19 cellular contexts compared by ENCODE assay signal in the genomic region with DNA sequence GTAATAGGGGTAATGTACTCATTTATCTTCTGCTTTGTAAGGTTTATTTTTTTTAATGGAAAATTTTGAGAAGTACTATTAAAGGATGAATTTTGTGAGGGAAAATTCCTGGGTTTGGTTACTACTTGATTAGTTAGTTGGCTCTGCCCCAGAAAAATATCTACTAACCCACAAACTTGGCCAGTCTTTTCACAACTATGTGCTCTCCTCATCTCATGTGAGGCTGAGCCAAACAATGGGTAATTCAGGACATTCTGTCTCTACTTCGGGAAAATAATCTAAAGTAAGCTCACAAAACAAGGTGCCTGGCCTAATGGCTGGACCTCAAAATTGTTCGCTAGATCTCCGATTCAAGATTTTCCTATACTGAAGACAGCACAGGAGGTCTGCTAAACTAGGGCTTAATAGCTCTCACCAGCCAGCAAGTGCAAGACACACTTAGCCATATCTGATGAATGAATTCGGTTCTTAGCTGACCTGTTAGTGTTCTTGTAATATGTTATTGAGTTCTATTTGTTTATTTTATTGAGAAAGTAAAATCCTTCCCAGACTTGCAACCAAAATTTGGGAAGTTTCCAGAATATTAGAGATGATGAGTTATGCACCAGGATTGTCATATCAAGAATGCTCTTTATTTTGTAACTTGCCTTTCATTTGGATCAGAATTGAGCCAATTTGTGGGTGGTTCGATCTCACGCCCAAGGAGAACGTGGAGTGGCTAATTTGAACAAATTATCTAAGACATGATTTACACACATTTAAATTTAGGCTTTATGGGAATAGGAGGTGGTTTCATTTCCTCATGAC. TPM values are rescaled to one million over a fixed set of nuclear protein-coding genes. Genes with fewer than 3 reads are reported as not detected.
DNase-seq lines count a peak whose midpoint lies in the region; ATAC-seq, FAIRE-seq and TF ChIP-seq lines count a peak whose summit lies in the region.
"Had no signal": no experiment of that assay in that cellular context is flagged by ENCODE, and none has a peak within 500 bp of the region (broad histone marks: within the 10 kb centered on the region; RNA-seq: fewer than 3 reads in every experiment).

No MANE protein-coding gene starts in this region.

- H2BK15ac ChIP-seq in mesenchymal stem cell (ENCODE audit: low read depth, poor library complexity, severe bottlenecking), result no peak overlapping the region

- peak; percentile 49 for FAIRE-seq in A549 (lab: Jason Lieb, UNC)

- no peaks in the 10 kb centered on the region for H3K9me3 Mint-ChIP-seq in HFFc6
- H3K9me3 Mint-ChIP-seq: activated T-helper 17 cell treated with anti-CD3 and anti-CD28 coated beads, Interleukin-2, amount 50 U/mL, for 72 hours; stimulated activated naive CD8-positive, alpha-beta T cell treated with anti-CD3 and anti-CD28 coated beads, Interleukin-15, Interleukin-2, amounts not matched to agents 100 ng/mL and 50 ng/mL, for 24 hours had no signal

- no peak overlapping the region for H2BK120ac ChIP-seq in mesenchymal stem cell (ENCODE audit: low read depth, low read length)

- H3K27me3 Mint-ChIP-seq in HFFc6 (ENCODE audit: insufficient read depth), result peaks cover 4% of the 10 kb centered on the region
- H3K27me3 Mint-ChIP-seq: stimulated activated naive CD8-positive, alpha-beta T cell treated with anti-CD3 and anti-CD28 coated beads, Interleukin-15, Interleukin-2, amounts not matched to agents 100 ng/mL and 50 ng/mL, for 24 hours had no signal

- H2AK5ac ChIP-seq in mesenchymal stem cell (ENCODE audit: low read length, severe bottlenecking), result no peak overlapping the region

- no peaks in the 10 kb centered on the region for H3K36me3 Mint-ChIP-seq in HFFc6 (ENCODE audit: low read depth)
- H3K36me3 Mint-ChIP-seq: naive thymus-derived CD4-positive, alpha-beta T cell had no signal

- H3K4me2 ChIP-seq in A549 (no peak overlapping the region), mesenchymal stem cell (ENCODE audit: low read length, poor library complexity, severe bottlenecking) (no peak overlapping the region)

- no peak overlapping the region for H3K14ac ChIP-seq in mesenchymal stem cell (ENCODE audit: low read length in 2 of 2)

- no peak overlapping the region for H3K4me3 Mint-ChIP-seq in HFFc6
- H3K4me3 Mint-ChIP-seq: activated T-helper 17 cell treated with anti-CD3 and anti-CD28 coated beads, Interleukin-2, amount 50 U/mL, for 72 hours; naive thymus-derived CD4-positive, alpha-beta T cell; stimulated activated naive CD8-positive, alpha-beta T cell treated with anti-CD3 and anti-CD28 coated beads, Interleukin-15, Interleukin-2, amounts not matched to agents 100 ng/mL and 50 ng/mL, for 24 hours had no signal

- peaks cover 7% of the 10 kb centered on the region for H3K79me1 ChIP-seq in mesenchymal stem cell (replicated peaks; ENCODE audit: low read length, poor library complexity, severe bottlenecking)

- POLR2A ChIA-PET in A549 (lab: Yijun Ruan, JAX), result no interaction called here

- H3K9ac ChIP-seq in mesenchymal stem cell (ENCODE audit: low read length), result peak overlapping the region; percentile 16

- ATAC-seq in A549 (no peak), HG02885 (IDR thresholded peaks at IDR 0.05; ENCODE audit: poor library complexity, unreplicated experiment) (no peak)
- ATAC-seq: activated T-helper 17 cell treated with anti-CD3 and anti-CD28 coated beads, Interleukin-2, amount 50 U/mL, for 72 hours; naive thymus-derived CD4-positive, alpha-beta T cell had no signal

- H3K27ac ChIP-seq in A549 (no peak overlapping the region), mesenchymal stem cell (ENCODE audit: low read length, poor library complexity, severe bottlenecking) (no peak overlapping the region), suprapubic skin (no peak overlapping the region)
- H3K27ac ChIP-seq: adrenal gland, colonic mucosa, uterus had no signal

- H3K4me3 ChIP-seq in A549 (no peak overlapping the region), cardiac fibroblast (replicated peaks in 1 of 2; ENCODE audit: low read depth in 2 of 2, low read length in 2 of 2) (no peak overlapping the region), mesenchymal stem cell (ENCODE audit: insufficient read depth in 1 of 2, low read depth in 1 of 2, low read length in 2 of 2) (no peak overlapping the region), suprapubic skin (no peak overlapping the region), HAP-1 (no peak overlapping the region)
- H3K4me3 ChIP-seq: adrenal gland, colonic mucosa, lung, uterus had no signal

- H3K4me1 ChIP-seq in A549 (peaks cover 11% of the 10 kb centered on the region; the same call in 2 of the 3 replicates), mesenchymal stem cell (ENCODE audit: control insufficient read depth, insufficient read depth, low read depth, low read length) (peaks cover 2% of the 10 kb centered on the region), suprapubic skin (peaks cover 13% of the 10 kb centered on the region), HAP-1 (no peaks in the 10 kb centered on the region)
- H3K4me1 ChIP-seq: adrenal gland, colonic mucosa, uterus had no signal

- in situ Hi-C loops in HAP-1 (cut with MboI; ENCODE audit: low sequenced_read_pairs), result no loop called here

- H2BK12ac ChIP-seq in mesenchymal stem cell (ENCODE audit: low read length in 2 of 2), result no peak overlapping the region

- H2AFZ ChIP-seq in mesenchymal stem cell (ENCODE audit: low read depth, low read length), result no peak overlapping the region

- TF ChIP-seq POLR2A in A549 (IDR thresholded peaks at IDR 0.05; ENCODE audit: low read length) (no peak), suprapubic skin (IDR thresholded peaks at IDR 0.05) (no peak)

- TF ChIP-seq EP300 in A549 (IDR thresholded peaks at IDR 0.05) (no peak), suprapubic skin (IDR thresholded peaks at IDR 0.05) (no peak)

- TF ChIP-seq CTCF in A549 (IDR thresholded peaks at IDR 0.05) (no peak), HFFc6 (IDR thresholded peaks at IDR 0.05) (no peak), cardiac fibroblast (IDR thresholded peaks at IDR 0.05; ENCODE audit: low read depth, low read length) (no peak), suprapubic skin (IDR thresholded peaks at IDR 0.05) (no peak)

- 70% methylated on average over 7 of the region's 7 CpGs for WGBS in A549 (ENCODE audit: missing lambda C conversion rate)
- 89% methylated on average over 6 of the region's 7 CpGs for WGBS in mesenchymal stem cell
- WGBS in suprapubic skin, result 46% methylated on average over 7 of the region's 7 CpGs

- no peak overlapping the region for H3K27ac Mint-ChIP-seq in HFFc6
- H3K27ac Mint-ChIP-seq: activated T-helper 17 cell treated with anti-CD3 and anti-CD28 coated beads, Interleukin-2, amount 50 U/mL, for 72 hours; naive thymus-derived CD4-positive, alpha-beta T cell; stimulated activated naive CD8-positive, alpha-beta T cell treated with anti-CD3 and anti-CD28 coated beads, Interleukin-15, Interleukin-2, amounts not matched to agents 100 ng/mL and 50 ng/mL, for 24 hours had no signal

- no peaks in the 10 kb centered on the region for H3K4me1 Mint-ChIP-seq in HFFc6 (ENCODE audit: low read depth)
- H3K4me1 Mint-ChIP-seq: activated T-helper 17 cell treated with anti-CD3 and anti-CD28 coated beads, Interleukin-2, amount 50 U/mL, for 72 hours; naive thymus-derived CD4-positive, alpha-beta T cell had no signal

- H3K27me3 ChIP-seq in mesenchymal stem cell (ENCODE audit: control insufficient read depth in 1 of 2, insufficient read depth in 1 of 2, low read length in 2 of 2) (no peaks in the 10 kb centered on the region), suprapubic skin (no peaks in the 10 kb centered on the region), HAP-1 (ENCODE audit: low read depth) (no peaks in the 10 kb centered on the region)
- H3K27me3 ChIP-seq: adrenal gland, colonic mucosa, uterus had no signal

- H3K18ac ChIP-seq in mesenchymal stem cell (ENCODE audit: low read depth in 1 of 2, low read length in 2 of 2), result no peak overlapping the region

- H4K8ac ChIP-seq in mesenchymal stem cell (ENCODE audit: low read length), result peak overlapping the region; percentile 15

- no peaks in the 10 kb centered on the region for H3K9me3 ChIP-seq in A549
- no peaks in the 10 kb centered on the region for H3K9me3 ChIP-seq in mesenchymal stem cell (ENCODE audit: control insufficient read depth, low read length)
- H3K9me3 ChIP-seq in suprapubic skin, result no peaks in the 10 kb centered on the region
- no peaks in the 10 kb centered on the region for H3K9me3 ChIP-seq in HAP-1
- H3K9me3 ChIP-seq: adrenal gland, colonic mucosa, uterus had no signal

- TF ChIP-seq RAD21 in A549 (conservative IDR thresholded peaks at IDR 0.05 in 1 of 2, IDR thresholded peaks at IDR 0.05 in 1 of 2), result no peak

- CTCF ChIA-PET in A549 (lab: Yijun Ruan, JAX), result no interaction called here

- no peak overlapping the region for H4K91ac ChIP-seq in mesenchymal stem cell (ENCODE audit: low read length)

- H3K36me3 ChIP-seq in mesenchymal stem cell (ENCODE audit: control insufficient read depth in 1 of 2, insufficient read depth in 2 of 2, low read depth in 1 of 2, low read length in 2 of 2), result peaks cover 0 to 3% of the 10 kb centered on the region in 2 experiments
- H3K36me3 ChIP-seq in suprapubic skin, result no peaks in the 10 kb centered on the region
- H3K36me3 ChIP-seq in HAP-1 (replicated peaks), result no peaks in the 10 kb centered on the region
- H3K36me3 ChIP-seq: adrenal gland, colonic mucosa, uterus had no signal

- no peak for DNase-seq in A549 (ENCODE audit: low read depth in 1 of 2, low spot score in 1 of 2)
- peak; percentile 8 for DNase-seq in HFFc6
- peak; percentile 46 to 73 for DNase-seq in cardiac fibroblast (ENCODE audit: low read depth in 2 of 2)
- DNase-seq in mesenchymal stem cell, result no peak
- no peak for DNase-seq in activated gamma-delta T cell (lab: John Stamatoyannopoulos, UW)
- no peak for DNase-seq in suprapubic skin (ENCODE audit: low spot score in 2 of 2)
- no peak for DNase-seq in HAP-1 (ENCODE audit: low spot score in 2 of 2)
- DNase-seq: adrenal gland; colonic mucosa; naive thymus-derived CD4-positive, alpha-beta T cell; NCI-H2029 treated with DMSO at 0.1 percent for 48 hours; NCI-H524; T-helper 9 cell; uterus had no signal

- no peak overlapping the region for H2BK5ac ChIP-seq in mesenchymal stem cell (ENCODE audit: low read depth, low read length, poor library complexity, severe bottlenecking)

- H3K23ac ChIP-seq in mesenchymal stem cell (ENCODE audit: low read length in 2 of 2), result no peak overlapping the region

- no peak overlapping the region for H3K4ac ChIP-seq in mesenchymal stem cell (ENCODE audit: low read depth in 1 of 2, low read length in 2 of 2)

RNA-seq across cellular contexts. Expression of a gene that starts 5.7 kb away (rescaled TPM):
- polyA plus RNA-seq in A549 (2011; rRNA removed), result 1.4 and 1.6 TPM in 2 replicates
- polyA plus RNA-seq in A549 (2012; cell fraction: cytosol; rRNA removed), result 0.05 and 0.06 TPM in 2 replicates
- polyA plus RNA-seq in A549 (2012; cell fraction: nucleus; rRNA removed), result 0.11 and 0.32 TPM in 2 replicates
- 0.59 to 0.87 TPM (median 0.84 TPM) in 3 replicates for polyA plus RNA-seq in A549 (2017; fragmentation: RNase III; extraction: RNeasy Plus Mini Kit Qiagen cat#74134 plus additional on column Dnase treatment)
- 0.83 and 1.0 TPM in 2 replicates for polyA minus RNA-seq in A549 (2011; rRNA and poly(A)+ RNA removed)
- not detected for total RNA-seq in HFFc6 (2021; fragmentation: NEBNext Ultra II Directional; extraction: Animal tissue kit (Norgen Biotek cat#: 25700))
- 0.01 TPM for polyA plus RNA-seq in mesenchymal stem cell (2013, experiment 1 of 2)
- polyA plus RNA-seq in mesenchymal stem cell (2013, experiment 2 of 2), result not detected
- total RNA-seq in suprapubic skin, result not detected
- total RNA-seq: activated CD8-positive, alpha-beta memory T cell treated with anti-CD3 and anti-CD28 coated beads for 36 hours; activated T-helper 17 cell treated with anti-CD3 and anti-CD28 coated beads, Interleukin-2, amount 50 U/mL, for 72 hours; naive thymus-derived CD4-positive, alpha-beta T cell had no signal
- polyA plus RNA-seq: naive thymus-derived CD4-positive, alpha-beta T cell had no signal

Comparison
In these comparisons a context has a peak if more than half of its experiments do, and no peak if none do; other contexts are left out.
1. DNase-seq: peak in HFFc6 (single experiment) and cardiac fibroblast (2 of 2); none in A549 (0 of 2), mesenchymal stem cell (single experiment), activated gamma-delta T cell (single experiment), suprapubic skin (0 of 2) and HAP-1 (0 of 2).